In the genomic region with DNA sequence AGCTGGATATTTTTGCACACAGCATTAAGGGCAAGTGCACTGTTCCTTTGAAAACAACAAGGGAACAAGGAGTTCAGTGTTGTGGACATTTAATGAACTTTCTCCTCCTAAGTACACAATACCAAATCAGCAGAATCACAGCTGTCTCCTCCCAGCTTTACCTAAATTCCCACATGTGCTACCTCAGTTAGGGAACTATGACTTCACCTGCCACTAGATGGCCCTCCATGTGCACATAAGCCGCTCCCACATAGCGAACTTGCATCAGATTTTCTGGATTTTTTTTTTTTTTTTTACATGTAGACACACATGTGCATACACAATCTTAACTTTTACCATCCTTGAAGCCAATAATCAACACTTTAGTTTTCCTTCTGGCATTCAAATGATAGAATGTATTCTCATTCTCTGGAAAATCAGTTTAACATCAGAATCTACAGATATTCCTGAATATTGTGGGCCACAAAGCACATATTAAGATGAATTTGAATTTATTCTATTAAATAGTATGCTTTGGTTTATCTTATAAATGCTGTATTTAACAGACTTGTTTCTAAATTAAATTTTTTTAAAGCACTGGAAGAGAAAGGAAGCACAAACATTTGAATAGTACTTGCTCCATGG, we compare ENCODE assay signal across 9 cellular contexts.
DNase-seq lines count a peak whose midpoint lies in the region; ATAC-seq, FAIRE-seq and TF ChIP-seq lines count a peak whose summit lies in the region.
"Had no signal": no experiment of that assay in that cellular context is flagged by ENCODE, and none has a peak within 500 bp of the region (broad histone marks: within the 10 kb centered on the region; RNA-seq: fewer than 3 reads in every experiment).

No MANE protein-coding gene starts in this region.

- peak; percentile 74 for TF ChIP-seq CTCF in CD8-positive, alpha-beta T cell (IDR thresholded peaks at IDR 0.05)
- peak; percentile 97 for TF ChIP-seq CTCF in GM23338 (conservative IDR thresholded peaks at IDR 0.05; ENCODE audit: low read depth in 2 of 2)
- TF ChIP-seq CTCF in WTC11 (IDR thresholded peaks at IDR 0.05): peak; percentile 62
- TF ChIP-seq CTCF in colonic mucosa (IDR thresholded peaks at IDR 0.05): peak; percentile 79
- peak; percentile 89 for TF ChIP-seq CTCF in HepG2 (CRISPR knock-in tag; IDR thresholded peaks at IDR 0.05)

- no peak overlapping the region for H2AFZ ChIP-seq in GM23338
- H2AFZ ChIP-seq in HepG2 (ENCODE audit: low read length): no peak overlapping the region

- no peak overlapping the region for H3K9ac ChIP-seq in colonic mucosa (ENCODE audit: low read depth in 2 of 2, low read length in 2 of 2)
- H3K9ac ChIP-seq in HepG2 (ENCODE audit: insufficient read depth, low read depth, low read length): no peak overlapping the region

- WGBS in HepG2 (ENCODE audit: low lambda C conversion rate): 3% methylated on average over 2 of the region's 2 CpGs

- ATAC-seq in CD8-positive, alpha-beta T cell: no peak
- ATAC-seq in GM23338 (peak; percentile 89), WTC11 (peak; percentile 87), HepG2 (peak; percentile 77), HG03520 (IDR thresholded peaks at IDR 0.05; ENCODE audit: unreplicated experiment) (no peak)

- no peak overlapping the region for H3K4me3 ChIP-seq in CD8-positive, alpha-beta T cell (ENCODE audit: low read depth, low read length)
- no peak overlapping the region for H3K4me3 ChIP-seq in GM23338
- no peak overlapping the region for H3K4me3 ChIP-seq in colonic mucosa
- no peak overlapping the region for H3K4me3 ChIP-seq in HepG2 (replicated peaks in 1 of 3; ENCODE audit: insufficient read depth in 1 of 3, low read depth in 2 of 3, low read length in 3 of 3)

- TF ChIP-seq EP300 in HepG2 (IDR thresholded peaks at IDR 0.05; ENCODE audit: low read depth in 2 of 2, low read length in 2 of 2): no peak
- TF ChIP-seq EP300 in HepG2 (CRISPR knock-in tag; IDR thresholded peaks at IDR 0.05; ENCODE audit: borderline replicate concordance): no peak

- no peaks in the 10 kb centered on the region for H3F3A ChIP-seq in GM23338 (replicated peaks; ENCODE audit: low read depth)

- no peaks in the 10 kb centered on the region for H3K36me3 ChIP-seq in CD8-positive, alpha-beta T cell (ENCODE audit: insufficient read depth, low read length)
- no peaks in the 10 kb centered on the region for H3K36me3 ChIP-seq in GM23338 (ENCODE audit: insufficient read depth)
- no peaks in the 10 kb centered on the region for H3K36me3 ChIP-seq in colonic mucosa
- no peaks in the 10 kb centered on the region for H3K36me3 ChIP-seq in HepG2 (replicated peaks in 1 of 2; ENCODE audit: control insufficient read depth in 1 of 2, insufficient read depth in 2 of 2, low read length in 2 of 2)

- in situ Hi-C loops in HepG2 (cut with HindIII; ENCODE audit: extremely low pct_ligation_motif_present, low pct_unique_long_range_greater_than_20kb): loop anchor here (5.0 kb wide), 1 partner anchor 154 kb away; no protein-coding TSS in a partner anchor

- H3K4me1 ChIP-seq in CD8-positive, alpha-beta T cell (ENCODE audit: insufficient read depth, low read length): no peaks in the 10 kb centered on the region
- H3K4me1 ChIP-seq in GM23338 (ENCODE audit: insufficient read depth) (0 out of 2 replicates have a peak, but pooled peaks cover 6% of the 10 kb centered on the region), colonic mucosa (peaks cover 13% of the 10 kb centered on the region), HepG2 (ENCODE audit: insufficient read depth, low read length) (peaks cover 47% of the 10 kb centered on the region)

- H3K79me2 ChIP-seq in GM23338 (replicated peaks; ENCODE audit: insufficient read depth): no peaks in the 10 kb centered on the region
- H3K79me2 ChIP-seq in HepG2 (ENCODE audit: insufficient read depth, low read length): no peaks in the 10 kb centered on the region

- no peak overlapping the region for H3K27ac ChIP-seq in CD8-positive, alpha-beta T cell (ENCODE audit: low read depth, low read length)
- H3K27ac ChIP-seq in GM23338 (ENCODE audit: low read depth) (no peak overlapping the region), colonic mucosa (no peak overlapping the region), HepG2 (ENCODE audit: extremely low read length, insufficient read depth, low read length) (no peak overlapping the region)

- no peaks in the 10 kb centered on the region for H3K36me3 Mint-ChIP-seq in CD8-positive, alpha-beta T cell
- no peaks in the 10 kb centered on the region for H3K36me3 Mint-ChIP-seq in GM23338 (ENCODE audit: low read depth)
- H3K36me3 Mint-ChIP-seq in WTC11: no peaks in the 10 kb centered on the region

- POLR2A ChIA-PET in CD8-positive, alpha-beta T cell (lab: Charles Lee): interaction anchor here (0.6 kb wide), 1 partner anchor 9 kb away, joined by 3 read pairs; no protein-coding TSS in a partner anchor
- POLR2A ChIA-PET in WTC11 (lab: Charles Lee): interaction anchor here (0.7 kb wide), 3 partner anchors 72 to 337 kb away, joined by 3 to 4 read pairs (median 4); no protein-coding TSS in a partner anchor
- POLR2A ChIA-PET in HepG2 (lab: Yijun Ruan, JAX): no interaction called here

- intact Hi-C loops in CD8-positive, alpha-beta T cell (cut with DNase I, micrococcal nuclease): loop anchor here (1.0 kb wide), 3 partner anchors 155 to 314 kb away; no protein-coding TSS in a partner anchor
- intact Hi-C loops in colonic mucosa (cut with DNase I): loop anchor here (2.0 kb wide), 2 partner anchors 155 to 249 kb away; no protein-coding TSS in a partner anchor
- intact Hi-C loops in HepG2 (cut with micrococcal nuclease; ENCODE audit: unreplicated experiment): loop anchor here (1.0 to 2.0 kb wide), 3 partner anchors 155 to 250 kb away; no protein-coding TSS in a partner anchor

- H3K4me2 ChIP-seq in GM23338 (no peak overlapping the region), HepG2 (ENCODE audit: low read depth, low read length) (no peak overlapping the region)

- CTCF ChIA-PET in CD8-positive, alpha-beta T cell (lab: Charles Lee): interaction anchor here (0.6 to 10.2 kb wide), 26 partner anchors 9 to 315 kb away, joined by 3 to 140 read pairs (median 4); no protein-coding TSS in a partner anchor
- CTCF ChIA-PET in WTC11 (lab: Charles Lee) (interaction anchor here (0.5 to 2.5 kb wide), 52 partner anchors 9 to 785 kb away, joined by 3 to 27 read pairs (median 4); no protein-coding TSS in a partner anchor), HepG2 (lab: Yijun Ruan, JAX; ENCODE audit: low intra/inter-chr PET ratio, low total read pairs) (interaction anchor here (1.5 to 2.5 kb wide), 3 partner anchors 154 to 249 kb away, joined by 6 to 31 read pairs (median 28); no protein-coding TSS in a partner anchor)

- no peaks in the 10 kb centered on the region for H3K27me3 ChIP-seq in CD8-positive, alpha-beta T cell (ENCODE audit: insufficient read depth, low read length)
- H3K27me3 ChIP-seq in GM23338 (ENCODE audit: insufficient read depth) (no peaks in the 10 kb centered on the region), colonic mucosa (no peaks in the 10 kb centered on the region), HepG2 (ENCODE audit: control insufficient read depth in 1 of 2, insufficient read depth in 2 of 2, low read length in 2 of 2) (no peaks in the 10 kb centered on the region; a peak in 1 of 5 replicates)

- TF ChIP-seq POLR2A in HepG2 (IDR thresholded peaks at IDR 0.05; ENCODE audit: insufficient read depth in 1 of 2, low read depth in 2 of 2, low read length in 2 of 2): no peak

- no TSS peak for BruUV-seq in HepG2 (replicated peaks; lab: Mats Ljungman, UMichigan)

- H4K20me1 ChIP-seq in GM23338 (replicated peaks; ENCODE audit: insufficient read depth) (no peaks in the 10 kb centered on the region), HepG2 (ENCODE audit: insufficient read depth, low read length) (no peaks in the 10 kb centered on the region)

- FAIRE-seq in HepG2 (lab: Jason Lieb, UNC): peak; percentile 89

- H3K27ac Mint-ChIP-seq in CD8-positive, alpha-beta T cell: no peak overlapping the region
- H3K27ac Mint-ChIP-seq in GM23338 (peak overlapping the region; percentile 91), WTC11 (no peak overlapping the region)

- peak in 6 of 7 experiments; percentile 11 to 52 (median 36) for DNase-seq in CD8-positive, alpha-beta T cell
- DNase-seq in GM23338 (ENCODE audit: low spot score): peak; percentile 81
- peak; percentile 85 for DNase-seq in NCI-H2171 treated with DMSO at 0.1 percent for 48 hours (lab: John Stamatoyannopoulos, UW)
- DNase-seq in WTC11 (ENCODE audit: low spot score): peak; percentile 59
- peak; percentile 76 for DNase-seq in colonic mucosa
- DNase-seq in HepG2 (ENCODE audit: low spot score): peak; percentile 71
- DNase-seq in stimulated activated CD8-positive, alpha-beta memory T cell treated with anti-CD3 and anti-CD28 coated beads, Interleukin-4, amount 100 ng/mL, for 48 hours: peak; percentile 66

- peak; percentile 82 for TF ChIP-seq RAD21 in HepG2 (CRISPR knock-in tag; IDR thresholded peaks at IDR 0.05)

- H3K27me3 Mint-ChIP-seq in CD8-positive, alpha-beta T cell (ENCODE audit: low read depth): no peaks in the 10 kb centered on the region
- peaks cover 2% of the 10 kb centered on the region for H3K27me3 Mint-ChIP-seq in GM23338 (ENCODE audit: insufficient read depth, low read depth, poor library complexity)
- H3K27me3 Mint-ChIP-seq in WTC11 (ENCODE audit: low read depth): no peaks in the 10 kb centered on the region
- H3K27me3 Mint-ChIP-seq: IgD-negative memory B cell had no signal

- H3K9me2 ChIP-seq in GM23338 (ENCODE audit: insufficient read depth): no peaks in the 10 kb centered on the region; the same call in 1 of the 2 replicates

- H3K9me3 ChIP-seq in CD8-positive, alpha-beta T cell (ENCODE audit: low read length): no peaks in the 10 kb centered on the region
- H3K9me3 ChIP-seq in colonic mucosa: no peaks in the 10 kb centered on the region
- no peaks in the 10 kb centered on the region for H3K9me3 ChIP-seq in HepG2 (ENCODE audit: low read length)

- H3K9me3 Mint-ChIP-seq in CD8-positive, alpha-beta T cell: no peaks in the 10 kb centered on the region
- no peaks in the 10 kb centered on the region; the same call in 2 of the 3 replicates for H3K9me3 Mint-ChIP-seq in GM23338
- no peaks in the 10 kb centered on the region for H3K9me3 Mint-ChIP-seq in WTC11
- H3K9me3 Mint-ChIP-seq: IgD-negative memory B cell had no signal

- no peaks in the 10 kb centered on the region for H3K4me1 Mint-ChIP-seq in CD8-positive, alpha-beta T cell (ENCODE audit: low read depth)
- H3K4me1 Mint-ChIP-seq in GM23338 (peaks cover 16% of the 10 kb centered on the region), WTC11 (peaks cover 12% of the 10 kb centered on the region)

- H3K4me3 Mint-ChIP-seq in CD8-positive, alpha-beta T cell: no peak overlapping the region
- H3K4me3 Mint-ChIP-seq in GM23338: no peak overlapping the region
- H3K4me3 Mint-ChIP-seq in WTC11: no peak overlapping the region
- H3K4me3 Mint-ChIP-seq: IgD-negative memory B cell had no signal

TF ChIP-seq in HepG2, 621 proteins besides CTCF, POLR2A, EP300 and RAD21 (continues in another document):
- TF ChIP-seq ZNF260 (CRISPR knock-in tag; IDR thresholded peaks at IDR 0.05; ENCODE audit: borderline replicate concordance, low read depth) (no peak), CREB1 (IDR thresholded peaks at IDR 0.05) (no peak), CREB1 (CRISPR knock-in tag; IDR thresholded peaks at IDR 0.05) (0 out of 2 replicates have a peak, but pooled peaks have one; percentile 30), PAX8 (CRISPR knock-in tag; IDR thresholded peaks at IDR 0.05; ENCODE audit: borderline replicate concordance) (no peak), TEAD3 (CRISPR knock-in tag; optimal IDR thresholded peaks at IDR 0.05; ENCODE audit: borderline replicate concordance) (peak; percentile 26)

Comparison
In these comparisons a context has a peak if more than half of its experiments do, and no peak if none do; other contexts are left out.
1. ATAC-seq: peak in GM23338 (single experiment), WTC11 (single experiment) and HepG2 (single experiment); none in CD8-positive, alpha-beta T cell (single experiment) and HG03520 (single experiment).
2. Peak in every context shown above with its lines, with median percentiles within 50 percentile points of each other: DNase-seq and CTCF ChIP-seq.